ENCODE assay signal across 8 cellular contexts in the genomic region with DNA sequence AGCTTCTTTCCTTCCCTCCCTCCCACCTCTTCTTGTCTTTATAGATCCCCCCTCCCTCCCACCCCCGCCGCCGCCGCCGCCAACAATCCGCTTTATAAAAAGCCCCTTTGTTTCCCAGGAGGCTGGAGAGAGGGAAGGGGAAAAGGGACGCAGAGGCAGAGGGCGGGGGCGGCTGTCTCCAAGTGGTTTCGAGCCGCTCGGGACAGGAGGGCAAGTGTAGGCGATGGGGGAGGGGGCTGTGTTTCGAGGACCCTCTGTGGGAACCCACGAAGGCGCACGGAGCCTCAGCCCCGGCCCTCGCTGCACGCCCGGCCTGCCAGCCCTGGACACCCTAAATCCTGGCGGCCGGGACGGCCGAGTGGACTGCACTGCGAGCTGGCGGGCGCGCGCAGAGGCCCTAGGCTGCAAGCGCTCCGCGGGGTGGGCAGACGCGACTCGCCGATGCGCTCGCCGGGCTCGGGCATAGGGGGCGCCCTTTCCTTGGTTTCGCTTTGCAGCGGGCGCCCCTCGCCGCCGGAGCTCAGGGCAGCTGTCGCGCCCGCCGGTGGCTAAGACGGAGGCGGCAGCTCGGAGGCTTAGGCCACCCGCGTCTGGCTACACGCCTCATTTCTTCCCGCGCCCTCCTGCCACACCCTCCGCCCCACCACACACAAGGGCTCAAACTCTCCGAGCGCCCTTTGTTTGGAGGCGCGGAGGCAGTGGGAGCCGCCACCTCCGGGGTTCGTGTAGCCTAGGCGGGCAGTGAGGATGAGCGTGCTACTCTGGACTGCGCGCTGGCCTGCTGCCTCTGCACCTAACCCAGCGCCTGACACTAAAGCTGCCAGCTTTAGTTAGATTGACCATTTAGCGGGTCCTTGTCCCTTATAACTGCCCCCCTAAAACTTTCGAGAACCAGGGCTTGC. TPM values are rescaled to one million over a fixed set of nuclear protein-coding genes. Genes with fewer than 3 reads are reported as not detected.
DNase-seq lines count a peak whose midpoint lies in the region; ATAC-seq and TF ChIP-seq lines count a peak whose summit lies in the region.

No MANE protein-coding gene starts in this region.

- no peak overlapping the region for H3K9ac ChIP-seq in HUES48 (ENCODE audit: low read depth, low read length)
- H3K9ac ChIP-seq in SK-N-MC (ENCODE audit: insufficient read length): no peak overlapping the region
- H3K9ac ChIP-seq in parathyroid adenoma: no peak overlapping the region

- POLR2A ChIA-PET in BJ (lab: Charles Lee): no interaction called here

- no peaks in the 10 kb centered on the region for H3K79me2 ChIP-seq in parathyroid adenoma

- H3K27me3 ChIP-seq in BJ (ENCODE audit: control insufficient read depth, insufficient read depth, low read length) (no peaks in the 10 kb centered on the region), HUES48 (ENCODE audit: control insufficient read depth, insufficient read depth, low read length) (peaks cover 66% of the 10 kb centered on the region), parathyroid adenoma (ENCODE audit: control insufficient read depth, insufficient read depth, low read length) (no peaks in the 10 kb centered on the region)

- peak overlapping the region; percentile 60 for H2AFZ ChIP-seq in parathyroid adenoma

- peak overlapping the region; percentile 88 for H3K4me2 ChIP-seq in parathyroid adenoma (ENCODE audit: low read length)

- CTCF ChIA-PET in BJ (lab: Yijun Ruan, JAX): interaction anchor here (0.6 to 2.7 kb wide), 9 partner anchors 9 to 368 kb away, joined by 3 to 21 read pairs (median 3); no protein-coding TSS in a partner anchor

- ATAC-seq in left cardiac atrium (peak; percentile 55 to 67), GM21737 (IDR thresholded peaks at IDR 0.05; ENCODE audit: unreplicated experiment) (no peak), HG03439 (IDR thresholded peaks at IDR 0.05; ENCODE audit: unreplicated experiment) (no peak)

- DNase-seq in BJ (ENCODE audit: low read depth): no peak
- DNase-seq in SK-N-MC (ENCODE audit: low read depth, low spot score): no peak
- DNase-seq in amniotic stem cell (lab: John Stamatoyannopoulos, UW): peak; percentile 27
- DNase-seq in left cardiac atrium: peak; percentile 75

- peaks cover 8% of the 10 kb centered on the region; the same call in 1 of the 2 replicates for H3K4me1 ChIP-seq in HUES48 (ENCODE audit: control insufficient read depth, insufficient read depth, low read length)
- H3K4me1 ChIP-seq in parathyroid adenoma: no peaks in the 10 kb centered on the region

- H3K27ac ChIP-seq in HUES48 (ENCODE audit: low read depth, low read length) (no peak overlapping the region), SK-N-MC (no peak overlapping the region), parathyroid adenoma (no peak overlapping the region)

- H3K36me3 ChIP-seq in BJ (ENCODE audit: control insufficient read depth, insufficient read depth, low read length) (no peaks in the 10 kb centered on the region), HUES48 (ENCODE audit: control insufficient read depth, insufficient read depth, low read length) (no peaks in the 10 kb centered on the region), SK-N-MC (ENCODE audit: insufficient read depth, low read length) (no peaks in the 10 kb centered on the region), parathyroid adenoma (ENCODE audit: control insufficient read depth, insufficient read depth, low read length) (no peaks in the 10 kb centered on the region)

- H3K9me3 ChIP-seq in HUES48 (ENCODE audit: control insufficient read depth, insufficient read depth, low read length) (peaks cover 5% of the 10 kb centered on the region; the same call in 1 of the 2 replicates), SK-N-MC (ENCODE audit: low read depth, low read length) (no peaks in the 10 kb centered on the region), parathyroid adenoma (ENCODE audit: control insufficient read depth, low read length) (no peaks in the 10 kb centered on the region)

- intact Hi-C loops in left cardiac atrium (cut with DNase I): loop anchor here (10.0 kb wide), 3 partner anchors 119 to 401 kb away; no protein-coding TSS in a partner anchor

- TF ChIP-seq CTCF in BJ (IDR thresholded peaks at IDR 0.05; ENCODE audit: insufficient read depth, low read depth, low read length) (peak; percentile 46), parathyroid adenoma (IDR thresholded peaks at IDR 0.05) (peak; percentile 21)

- H3K4me3 ChIP-seq in BJ (ENCODE audit: low read depth, low read length) (peak overlapping the region; percentile 69), HUES48 (ENCODE audit: low read depth, low read length) (peak overlapping the region; percentile 64), SK-N-MC (peak overlapping the region; percentile 68), parathyroid adenoma (ENCODE audit: low read depth, low read length) (peak overlapping the region; percentile 53)

RNA-seq across cellular contexts. Expression of a gene that starts 2.2 kb away (rescaled TPM):
- polyA plus RNA-seq in BJ (2011; rRNA removed): 2.9 and 3.9 TPM in 2 replicates
- polyA minus RNA-seq in BJ (2011; rRNA and poly(A)+ RNA removed): 2.4 and 4.8 TPM in 2 replicates
- total RNA-seq in left cardiac atrium: 1 to 10 TPM; 2.7 to 3.2 TPM

Comparison
In these comparisons a context has a peak if more than half of its experiments do, and no peak if none do; other contexts are left out.
1. DNase-seq: peak in amniotic stem cell (single experiment) and left cardiac atrium (single experiment); none in BJ (single experiment) and SK-N-MC (single experiment).
2. ATAC-seq: peak in left cardiac atrium (2 of 2); none in GM21737 (single experiment) and HG03439 (single experiment).
3. Peak in every context shown above with its lines, with median percentiles within 50 percentile points of each other: H3K4me3 ChIP-seq.